ENCODE assay signal across 1 cellular context in the genomic region with DNA sequence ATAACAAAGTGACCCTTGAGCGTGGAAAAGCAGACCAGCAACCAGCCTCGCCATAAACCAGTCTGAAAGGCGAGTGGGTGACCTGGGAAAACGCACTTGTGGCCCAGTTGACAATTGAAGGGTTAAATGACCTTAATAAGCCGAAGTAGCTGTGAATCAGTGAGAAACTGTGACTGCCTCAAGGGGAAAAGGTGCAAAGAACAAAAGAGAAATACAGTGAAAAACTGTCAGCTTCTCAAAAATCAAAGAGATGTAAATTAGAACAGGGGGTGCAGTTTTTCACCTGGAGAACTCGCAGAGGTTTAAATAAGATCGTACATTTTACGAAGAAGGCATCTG.
TF ChIP-seq lines count a peak whose summit lies in the region.

No MANE protein-coding gene starts in this region.

TF ChIP-seq in HCT116, 20 proteins besides CTCF, POLR2A, EP300 and RAD21 (continued from another document):
- TF ChIP-seq, protein P1, sequence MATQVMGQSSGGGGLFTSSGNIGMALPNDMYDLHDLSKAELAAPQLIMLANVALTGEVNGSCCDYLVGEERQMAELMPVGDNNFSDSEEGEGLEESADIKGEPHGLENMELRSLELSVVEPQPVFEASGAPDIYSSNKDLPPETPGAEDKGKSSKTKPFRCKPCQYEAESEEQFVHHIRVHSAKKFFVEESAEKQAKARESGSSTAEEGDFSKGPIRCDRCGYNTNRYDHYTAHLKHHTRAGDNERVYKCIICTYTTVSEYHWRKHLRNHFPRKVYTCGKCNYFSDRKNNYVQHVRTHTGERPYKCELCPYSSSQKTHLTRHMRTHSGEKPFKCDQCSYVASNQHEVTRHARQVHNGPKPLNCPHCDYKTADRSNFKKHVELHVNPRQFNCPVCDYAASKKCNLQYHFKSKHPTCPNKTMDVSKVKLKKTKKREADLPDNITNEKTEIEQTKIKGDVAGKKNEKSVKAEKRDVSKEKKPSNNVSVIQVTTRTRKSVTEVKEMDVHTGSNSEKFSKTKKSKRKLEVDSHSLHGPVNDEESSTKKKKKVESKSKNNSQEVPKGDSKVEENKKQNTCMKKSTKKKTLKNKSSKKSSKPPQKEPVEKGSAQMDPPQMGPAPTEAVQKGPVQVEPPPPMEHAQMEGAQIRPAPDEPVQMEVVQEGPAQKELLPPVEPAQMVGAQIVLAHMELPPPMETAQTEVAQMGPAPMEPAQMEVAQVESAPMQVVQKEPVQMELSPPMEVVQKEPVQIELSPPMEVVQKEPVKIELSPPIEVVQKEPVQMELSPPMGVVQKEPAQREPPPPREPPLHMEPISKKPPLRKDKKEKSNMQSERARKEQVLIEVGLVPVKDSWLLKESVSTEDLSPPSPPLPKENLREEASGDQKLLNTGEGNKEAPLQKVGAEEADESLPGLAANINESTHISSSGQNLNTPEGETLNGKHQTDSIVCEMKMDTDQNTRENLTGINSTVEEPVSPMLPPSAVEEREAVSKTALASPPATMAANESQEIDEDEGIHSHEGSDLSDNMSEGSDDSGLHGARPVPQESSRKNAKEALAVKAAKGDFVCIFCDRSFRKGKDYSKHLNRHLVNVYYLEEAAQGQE (IDR thresholded peaks at IDR 0.05; ENCODE audit: low read depth) = no peak
- TF ChIP-seq JUND (IDR thresholded peaks at IDR 0.05) (no peak), ZNF274 (IDR thresholded peaks at IDR 0.05; ENCODE audit: low read depth, low read length) (no peak), ZFX (IDR thresholded peaks at IDR 0.05) (no peak), TCF7L2 (IDR thresholded peaks at IDR 0.05; ENCODE audit: borderline replicate concordance, extremely low read depth, insufficient read depth, insufficient read length) (no peak)
- TF ChIP-seq, protein P2, sequence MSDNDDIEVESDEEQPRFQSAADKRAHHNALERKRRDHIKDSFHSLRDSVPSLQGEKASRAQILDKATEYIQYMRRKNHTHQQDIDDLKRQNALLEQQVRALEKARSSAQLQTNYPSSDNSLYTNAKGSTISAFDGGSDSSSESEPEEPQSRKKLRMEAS (IDR thresholded peaks at IDR 0.05) = no peak
